8 cellular contexts compared by ENCODE assay signal in the genomic region with DNA sequence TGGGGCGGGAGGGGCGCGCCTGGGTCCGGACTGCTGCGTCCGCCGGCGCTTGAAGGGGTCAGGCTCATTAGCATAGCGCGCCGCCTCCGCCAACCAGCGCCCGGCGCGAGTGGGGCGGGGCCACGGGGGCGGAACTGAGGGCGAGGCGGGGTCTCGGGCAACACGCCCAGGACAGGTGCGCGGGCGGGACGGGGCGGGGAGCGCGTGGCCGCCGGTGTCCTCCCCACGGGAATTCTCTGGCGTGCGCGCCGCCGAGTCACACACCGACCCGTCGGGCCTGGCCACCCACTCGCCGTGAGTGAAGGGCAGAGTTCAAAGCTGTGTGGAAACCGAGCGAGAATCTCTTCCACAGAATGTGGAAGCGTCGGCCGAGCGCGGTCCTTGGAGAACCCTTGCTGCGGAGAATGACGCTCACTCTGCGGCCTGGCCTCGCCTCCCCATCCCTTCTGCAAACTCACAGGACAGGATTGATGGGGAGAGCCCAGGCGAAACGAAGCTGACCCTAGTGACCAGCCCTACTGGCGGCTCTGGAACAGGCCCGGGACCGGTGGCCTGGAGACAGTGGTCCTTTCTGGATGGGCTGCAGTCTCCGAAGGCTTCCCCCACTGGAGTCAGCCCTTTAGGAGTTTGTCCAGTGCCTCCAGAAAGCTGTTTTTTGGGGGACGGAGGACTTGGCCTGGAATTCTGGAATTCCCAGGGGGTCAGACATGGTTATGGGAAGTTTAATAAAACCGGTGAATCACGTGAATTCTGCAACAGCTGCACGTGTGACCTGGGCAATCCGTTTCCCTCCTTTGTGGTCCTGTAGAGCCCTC. TPM values are rescaled to one million over a fixed set of nuclear protein-coding genes. Genes with fewer than 3 reads are reported as not detected.
DNase-seq lines count a peak whose midpoint lies in the region; ATAC-seq and TF ChIP-seq lines count a peak whose summit lies in the region.

Gene SNAI3, minus strand, starts transcription at position 69 of the 815 bp plus-strand sequence. CDS start 101 bp downstream, outside the sequence.

- H3K9me3 ChIP-seq in HEK293 (ENCODE audit: control insufficient read depth, insufficient read depth, low read depth, low read length) (no peaks in the 10 kb centered on the region), T-helper 17 cell (ENCODE audit: control insufficient read depth, low read length, poor library complexity, severe bottlenecking) (no peaks in the 10 kb centered on the region), iPS-18a (ENCODE audit: control insufficient read depth, low read depth, low read length) (no peaks in the 10 kb centered on the region), skeletal muscle tissue (ENCODE audit: control insufficient read depth in 3 of 3, low read length in 3 of 3) (no peaks in the 10 kb centered on the region)

- in situ Hi-C loops in astrocyte of the cerebellum (cut with HindIII; ENCODE audit: low sequenced_read_pairs), result no loop called here

- H3K4me3 ChIP-seq in HEK293 (ENCODE audit: low read depth, low read length) (peak within 1 kb of the TSS; percentile 43), astrocyte of the cerebellum (ENCODE audit: low read depth, low read length) (peak within 1 kb of the TSS; percentile 32), iPS-18a (ENCODE audit: low read length) (peak within 1 kb of the TSS; percentile 68), skeletal muscle tissue (ENCODE audit: low read length in 3 of 3) (peak within 1 kb of the TSS; percentile 61 to 85 (median 75))

- no peak within 1 kb of the TSS; the same call in 1 of the 2 replicates for H3K27ac ChIP-seq in HEK293 (ENCODE audit: extremely low read depth, low read depth, low read length)
- no peak within 1 kb of the TSS for H3K27ac ChIP-seq in iPS-18a (ENCODE audit: low read length)
- H3K27ac ChIP-seq in skeletal muscle tissue (ENCODE audit: low read depth, low read length), result peak within 1 kb of the TSS; percentile 88

- no peaks in the 10 kb centered on the region for H3K27me3 Mint-ChIP-seq in T-helper 17 cell

- H3K4me1 ChIP-seq in HEK293 (ENCODE audit: control insufficient read depth, insufficient read depth, low read length), result peaks cover 9% of the 10 kb centered on the region; the same call in 1 of the 2 replicates
- peaks cover 5% of the 10 kb centered on the region for H3K4me1 ChIP-seq in iPS-18a (ENCODE audit: control insufficient read depth, low read depth, low read length)
- peaks cover 20 to 51% (median 35%) of the 10 kb centered on the region in 3 donors for H3K4me1 ChIP-seq in skeletal muscle tissue (ENCODE audit: control insufficient read depth in 3 of 3, insufficient read depth in 3 of 3, low read length in 3 of 3)

- peak; percentile 86 for DNase-seq in GM03348 (ENCODE audit: low spot score)
- DNase-seq in MV-4-11 (lab: John Stamatoyannopoulos, UW), result peak; percentile 72
- DNase-seq in T-helper 17 cell, result peak; percentile 79 to 87 (median 85)
- DNase-seq in astrocyte of the cerebellum (ENCODE audit: low read depth), result no peak
- DNase-seq in amniotic stem cell (lab: John Stamatoyannopoulos, UW), result no peak

- CTCF ChIA-PET in HEK293 (lab: Yijun Ruan, JAX), result interaction anchor here (0.7 to 1.5 kb wide), 4 partner anchors 13 to 51 kb away, joined by 3 to 9 read pairs (median 4); no protein-coding TSS in a partner anchor

- POLR2A ChIA-PET in HEK293 (lab: Yijun Ruan, JAX), result interaction anchor here (0.6 kb wide), 1 partner anchor 931 kb away, joined by 3 read pairs; no protein-coding TSS in a partner anchor

- H3K4me3 Mint-ChIP-seq in T-helper 17 cell, result peak within 1 kb of the TSS; percentile 87

- no peaks in the 10 kb centered on the region for H3K36me3 Mint-ChIP-seq in T-helper 17 cell (ENCODE audit: low read depth)

- peak; percentile 86 for ATAC-seq in T-helper 17 cell

- H3K36me3 ChIP-seq in HEK293 (ENCODE audit: control insufficient read depth in 2 of 2, insufficient read depth in 1 of 2, low read length in 2 of 2) (no peaks in the 10 kb centered on the region), iPS-18a (ENCODE audit: control insufficient read depth, low read depth, low read length) (no peaks in the 10 kb centered on the region), skeletal muscle tissue (ENCODE audit: control insufficient read depth in 3 of 3, insufficient read depth in 3 of 3, low read length in 3 of 3) (no peaks in the 10 kb centered on the region)

- peaks cover 33% of the 10 kb centered on the region for H3K27me3 ChIP-seq in iPS-18a (ENCODE audit: control insufficient read depth, insufficient read depth, low read length)
- peaks cover 0 to 26% (median 16%) of the 10 kb centered on the region in 3 donors for H3K27me3 ChIP-seq in skeletal muscle tissue (ENCODE audit: control insufficient read depth in 3 of 3, insufficient read depth in 3 of 3, low read length in 3 of 3)

- peak within 1 kb of the TSS; percentile 56 for H3K27ac Mint-ChIP-seq in T-helper 17 cell

- H3K9ac ChIP-seq in iPS-18a (ENCODE audit: low read length) (peak within 1 kb of the TSS; percentile 39), skeletal muscle tissue (ENCODE audit: low read depth in 1 of 3, low read length in 3 of 3) (peak within 1 kb of the TSS; percentile 76 to 85 (median 79))

- TF ChIP-seq CTCF in HEK293 (tag by site-specific recombination; IDR thresholded peaks at IDR 0.05), result no peak
- TF ChIP-seq CTCF in astrocyte of the cerebellum (IDR thresholded peaks at IDR 0.05; ENCODE audit: low read depth, low read length, missing control alignments), result no peak

- H3K4me1 Mint-ChIP-seq in T-helper 17 cell, result peaks cover 36% of the 10 kb centered on the region

TF ChIP-seq in HEK293, 187 proteins besides CTCF, POLR2A, EP300 and RAD21 (continues in another document):
- TF ChIP-seq ZFHX2 (tag by site-specific recombination; conservative IDR thresholded peaks at IDR 0.05) (peak; percentile 92), SP2 (tag by site-specific recombination; IDR thresholded peaks at IDR 0.05) (peak; percentile 64), ZNF121 (tag by site-specific recombination; IDR thresholded peaks at IDR 0.05) (no peak), ZNF777 (tag by site-specific recombination; IDR thresholded peaks at IDR 0.05; ENCODE audit: borderline replicate concordance) (peak; percentile 55; the same call in 1 of the 2 replicates), ZNF629 (tag by site-specific recombination; IDR thresholded peaks at IDR 0.05) (no peak), ZNF776 (tag by site-specific recombination; IDR thresholded peaks at IDR 0.05; ENCODE audit: borderline replicate concordance) (no peak), ZNF214 (tag by site-specific recombination; IDR thresholded peaks at IDR 0.05; ENCODE audit: borderline replicate concordance) (no peak), ZNF391 (tag by site-specific recombination; IDR thresholded peaks at IDR 0.05; ENCODE audit: borderline replicate concordance, low read depth) (no peak), ZNF544 (tag by site-specific recombination; IDR thresholded peaks at IDR 0.05) (no peak), KLF1 (tag by site-specific recombination; IDR thresholded peaks at IDR 0.05) (peak; percentile 91), ZNF792 (tag by site-specific recombination; IDR thresholded peaks at IDR 0.05) (no peak), ZEB2 (tag by site-specific recombination; IDR thresholded peaks at IDR 0.05) (peak; percentile 53; the same call in 1 of the 2 replicates), ZNF335 (tag by site-specific recombination; conservative IDR thresholded peaks at IDR 0.05) (peak; percentile 45; the same call in 1 of the 2 replicates), ZNF626 (tag by site-specific recombination; IDR thresholded peaks at IDR 0.05) (no peak)
- TF ChIP-seq, protein P1, sequence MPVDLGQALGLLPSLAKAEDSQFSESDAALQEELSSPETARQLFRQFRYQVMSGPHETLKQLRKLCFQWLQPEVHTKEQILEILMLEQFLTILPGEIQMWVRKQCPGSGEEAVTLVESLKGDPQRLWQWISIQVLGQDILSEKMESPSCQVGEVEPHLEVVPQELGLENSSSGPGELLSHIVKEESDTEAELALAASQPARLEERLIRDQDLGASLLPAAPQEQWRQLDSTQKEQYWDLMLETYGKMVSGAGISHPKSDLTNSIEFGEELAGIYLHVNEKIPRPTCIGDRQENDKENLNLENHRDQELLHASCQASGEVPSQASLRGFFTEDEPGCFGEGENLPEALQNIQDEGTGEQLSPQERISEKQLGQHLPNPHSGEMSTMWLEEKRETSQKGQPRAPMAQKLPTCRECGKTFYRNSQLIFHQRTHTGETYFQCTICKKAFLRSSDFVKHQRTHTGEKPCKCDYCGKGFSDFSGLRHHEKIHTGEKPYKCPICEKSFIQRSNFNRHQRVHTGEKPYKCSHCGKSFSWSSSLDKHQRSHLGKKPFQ (tag by site-specific recombination; IDR thresholded peaks at IDR 0.05), result no peak
- TF ChIP-seq, protein P2, sequence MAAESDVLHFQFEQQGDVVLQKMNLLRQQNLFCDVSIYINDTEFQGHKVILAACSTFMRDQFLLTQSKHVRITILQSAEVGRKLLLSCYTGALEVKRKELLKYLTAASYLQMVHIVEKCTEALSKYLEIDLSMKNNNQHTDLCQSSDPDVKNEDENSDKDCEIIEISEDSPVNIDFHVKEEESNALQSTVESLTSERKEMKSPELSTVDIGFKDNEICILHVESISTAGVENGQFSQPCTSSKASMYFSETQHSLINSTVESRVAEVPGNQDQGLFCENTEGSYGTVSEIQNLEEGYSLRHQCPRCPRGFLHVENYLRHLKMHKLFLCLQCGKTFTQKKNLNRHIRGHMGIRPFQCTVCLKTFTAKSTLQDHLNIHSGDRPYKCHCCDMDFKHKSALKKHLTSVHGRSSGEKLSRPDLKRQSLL (tag by site-specific recombination; IDR thresholded peaks at IDR 0.05), result no peak

RNA-seq across cellular contexts. Expression of gene SNAI3, which starts in this region (rescaled TPM):
- total RNA-seq in T-helper 17 cell (10 to 100 TPM in 1 of 2 donors, 1 to 10 TPM in 1; 7.7 to 10.2 TPM), skeletal muscle tissue (8.4 TPM)

Comparison
In these comparisons a context has a peak if more than half of its experiments do, and no peak if none do; other contexts are left out.
1. DNase-seq: peak in GM03348 (single experiment), MV-4-11 (single experiment) and T-helper 17 cell (3 of 3); none in astrocyte of the cerebellum (single experiment) and amniotic stem cell (single experiment).
2. Peak in every context shown above with its lines, with median percentiles within 50 percentile points of each other: H3K4me3 ChIP-seq.